Comparison of ENCODE assay signal across 8 cellular contexts in the genomic region with DNA sequence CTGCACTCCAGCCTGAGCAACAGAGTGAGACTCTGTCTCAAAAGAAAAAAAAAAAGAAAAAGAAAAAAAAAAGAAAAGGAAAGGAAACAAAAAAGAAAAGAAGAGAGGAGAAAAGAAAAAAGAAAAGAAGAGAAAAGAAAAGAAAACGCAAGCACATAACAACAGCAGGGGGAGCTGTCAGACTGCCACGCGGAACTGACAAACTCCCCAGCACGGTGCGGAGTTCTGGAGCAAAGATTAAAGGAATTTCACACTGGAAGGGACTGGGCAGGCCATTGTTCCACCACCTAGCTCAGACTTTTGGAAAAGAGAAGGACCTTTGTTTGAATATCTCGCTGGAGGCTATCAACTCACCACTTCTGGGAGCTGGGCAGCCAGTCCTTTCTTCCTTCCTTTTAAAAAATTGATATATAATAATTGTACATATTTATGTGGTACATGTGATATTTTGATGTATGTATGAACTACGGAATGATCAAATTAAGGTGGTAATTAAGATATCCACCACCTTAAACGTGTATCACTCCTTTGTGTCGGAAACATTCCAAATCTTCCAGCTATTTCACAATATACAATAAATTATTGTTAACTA. TPM values are rescaled to one million over a fixed set of nuclear protein-coding genes. Genes with fewer than 3 reads are reported as not detected.
DNase-seq lines count a peak whose midpoint lies in the region; ATAC-seq and TF ChIP-seq lines count a peak whose summit lies in the region.

No MANE protein-coding gene starts in this region.

- peaks cover 16% of the 10 kb centered on the region for H3K4me1 Mint-ChIP-seq in brain

- DNase-seq in NCI-H2171 treated with DMSO at 0.1 percent for 48 hours (lab: John Stamatoyannopoulos, UW): peak; percentile 5
- DNase-seq in NCI-H2171 (lab: John Stamatoyannopoulos, UW): no peak
- no peak for DNase-seq in LNCaP clone FGC (ENCODE audit: low read depth)
- DNase-seq in right lobe of liver: peak; percentile 50 to 70 (median 69)
- no peak for DNase-seq in NCI-H1417 treated with DMSO at 0.1 percent for 48 hours (lab: John Stamatoyannopoulos, UW)

- intact Hi-C loops in right lobe of liver (cut with DNase I): loop anchor here (10.0 kb wide), 2 partner anchors 119 to 129 kb away; no protein-coding TSS in a partner anchor

- H3K36me3 ChIP-seq in right lobe of liver: no peaks in the 10 kb centered on the region

- TF ChIP-seq CTCF in LNCaP clone FGC (IDR thresholded peaks at IDR 0.05; ENCODE audit: control insufficient read depth, extremely low read depth, insufficient read depth) (peak; percentile 77), brain (conservative IDR thresholded peaks at IDR 0.05) (peak; percentile 77 to 93), right lobe of liver (IDR thresholded peaks at IDR 0.05) (peak; percentile 60 to 77 (median 70))

- ATAC-seq in right lobe of liver: peak; percentile 96 to 98 (median 96)
- ATAC-seq in HG03342 (IDR thresholded peaks at IDR 0.05; ENCODE audit: unreplicated experiment): no peak
- no peak for ATAC-seq in GM18517 (IDR thresholded peaks at IDR 0.05; ENCODE audit: unreplicated experiment)

- WGBS in right lobe of liver (ENCODE audit: insufficient coverage, low coverage, low lambda C conversion rate, missing lambda C conversion rate): 14% methylated on average over 9 of the region's 9 CpGs

- no peaks in the 10 kb centered on the region for H3K27me3 ChIP-seq in right lobe of liver

- H3K27ac ChIP-seq in right lobe of liver: no peak overlapping the region

- H3K4me3 ChIP-seq in LNCaP clone FGC (ENCODE audit: low read depth, low read length) (no peak overlapping the region), right lobe of liver (no peak overlapping the region)

- H3K36me3 Mint-ChIP-seq in brain: no peaks in the 10 kb centered on the region

- no peak for TF ChIP-seq POLR2A in right lobe of liver (IDR thresholded peaks at IDR 0.05)

- H3K27me3 Mint-ChIP-seq in brain: peaks cover 3% of the 10 kb centered on the region

- peaks cover 0 to 2% (median 0%) of the 10 kb centered on the region in 5 experiments for H3K9me3 Mint-ChIP-seq in brain

- peak overlapping the region in 1 of 5 experiments; percentile 12 for H3K27ac Mint-ChIP-seq in brain

- no peaks in the 10 kb centered on the region for H3K9me3 ChIP-seq in right lobe of liver

- no peak overlapping the region for H3K4me3 Mint-ChIP-seq in brain

- no peaks in the 10 kb centered on the region for H3K4me1 ChIP-seq in right lobe of liver

RNA-seq across cellular contexts. Expression of a gene that starts 40.5 kb away (rescaled TPM):
- polyA plus RNA-seq in brain (ENCODE audit: insufficient read depth, low read depth, low replicate concordance): not detected
- not detected for total RNA-seq in right lobe of liver

Comparison
In these comparisons a context has a peak if more than half of its experiments do, and no peak if none do; other contexts are left out.
1. DNase-seq: peak in NCI-H2171 treated with DMSO at 0.1 percent for 48 hours (single experiment) and right lobe of liver (3 of 3); none in NCI-H2171 (single experiment), LNCaP clone FGC (single experiment) and NCI-H1417 treated with DMSO at 0.1 percent for 48 hours (single experiment).
2. ATAC-seq: peak in right lobe of liver (4 of 4); none in HG03342 (single experiment) and GM18517 (single experiment).
3. Peak in every context shown above with its lines, with median percentiles within 50 percentile points of each other: CTCF ChIP-seq.